12 cellular contexts compared by ENCODE assay signal in the genomic region with DNA sequence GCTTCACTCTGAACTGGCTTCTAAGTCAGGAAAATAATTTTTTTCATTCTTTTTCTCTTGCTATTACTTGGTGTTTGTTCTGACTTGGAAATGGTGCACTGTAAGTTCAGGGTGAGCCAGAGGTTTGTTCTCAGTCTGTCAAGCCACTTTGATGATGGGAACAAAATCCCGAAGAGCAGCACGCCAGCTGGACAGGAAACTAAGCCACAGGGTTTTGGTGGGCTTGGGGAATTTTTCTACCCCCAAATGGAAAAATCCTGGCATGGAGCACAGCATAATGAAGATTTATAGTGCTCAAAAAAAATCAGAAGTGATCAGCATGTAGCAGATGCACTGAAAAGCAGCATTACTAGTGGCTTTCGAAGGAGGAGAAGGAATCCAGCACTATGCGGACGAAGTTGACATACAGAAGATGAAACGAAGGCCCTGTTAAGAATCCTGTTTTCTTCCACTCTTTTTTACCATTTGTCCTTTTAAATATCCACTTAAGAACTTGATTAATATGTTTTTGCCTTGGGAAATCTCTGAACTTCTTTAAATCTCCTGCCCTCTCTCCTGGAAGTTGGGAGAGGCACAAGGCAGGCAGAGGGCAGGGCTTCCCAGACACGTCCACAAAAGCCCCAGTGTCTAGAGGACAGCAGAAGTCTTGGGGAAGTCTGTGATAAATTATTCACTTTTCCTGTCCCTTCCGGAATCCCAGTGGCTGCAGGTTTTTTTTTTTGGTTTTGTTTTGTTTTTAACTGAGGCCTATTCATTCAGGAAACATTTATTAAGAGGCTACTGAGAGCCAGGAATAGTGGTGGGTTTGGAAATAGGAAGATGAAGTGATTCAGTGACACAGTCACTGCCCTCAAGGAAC.
DNase-seq lines count a peak whose midpoint lies in the region; ATAC-seq, FAIRE-seq and TF ChIP-seq lines count a peak whose summit lies in the region.
"Had no signal": no experiment of that assay in that cellular context is flagged by ENCODE, and none has a peak within 500 bp of the region (broad histone marks: within the 10 kb centered on the region; RNA-seq: fewer than 3 reads in every experiment).

No MANE protein-coding gene starts in this region.

- TF ChIP-seq POLR2A in upper lobe of left lung (IDR thresholded peaks at IDR 0.05), result no peak

- no peaks in the 10 kb centered on the region for H3K79me2 ChIP-seq in astrocyte (ENCODE audit: insufficient read depth, low read length)
- H3K79me2 ChIP-seq in trophoblast cell (ENCODE audit: control insufficient read depth, insufficient read depth, low read length, poor library complexity), result no peaks in the 10 kb centered on the region
- H3K79me2 ChIP-seq in neural progenitor cell (ENCODE audit: low read depth), result no peaks in the 10 kb centered on the region

- H3K27ac Mint-ChIP-seq in astrocyte (ENCODE audit: unreplicated experiment), result peak overlapping the region; percentile 15
- H3K27ac Mint-ChIP-seq in neural progenitor cell, result no peak overlapping the region

- H4K20me1 ChIP-seq in astrocyte (ENCODE audit: insufficient read depth, low read length) (no peaks in the 10 kb centered on the region), neural progenitor cell (ENCODE audit: low read depth) (no peaks in the 10 kb centered on the region)

- TF ChIP-seq CTCF in astrocyte (IDR thresholded peaks at IDR 0.05; ENCODE audit: insufficient read depth, low read depth, low read length), result no peak
- no peak for TF ChIP-seq CTCF in right atrium auricular region (IDR thresholded peaks at IDR 0.05)
- no peak for TF ChIP-seq CTCF in upper lobe of left lung (IDR thresholded peaks at IDR 0.05)
- TF ChIP-seq CTCF in neural progenitor cell (IDR thresholded peaks at IDR 0.05), result no peak

- no peak overlapping the region for H3K27ac ChIP-seq in astrocyte (ENCODE audit: low read depth, low read length)
- peak overlapping the region; percentile 70 to 74 for H3K27ac ChIP-seq in right atrium auricular region
- H3K27ac ChIP-seq in trophoblast cell (ENCODE audit: low read depth, low read length), result no peak overlapping the region
- H3K27ac ChIP-seq in upper lobe of left lung, result peak overlapping the region; percentile 58 to 68 (median 64)
- no peak overlapping the region for H3K27ac ChIP-seq in neural progenitor cell

- H3K36me3 ChIP-seq in astrocyte (ENCODE audit: insufficient read depth, low read length) (no peaks in the 10 kb centered on the region), right atrium auricular region (no peaks in the 10 kb centered on the region), trophoblast cell (ENCODE audit: control insufficient read depth in 1 of 2, insufficient read depth in 2 of 2, low read length in 2 of 2) (no peaks in the 10 kb centered on the region), upper lobe of left lung (no peaks in the 10 kb centered on the region), neural progenitor cell (no peaks in the 10 kb centered on the region)

- H3K4me3 Mint-ChIP-seq in astrocyte (ENCODE audit: unreplicated experiment) (no peak overlapping the region), neural progenitor cell (no peak overlapping the region)
- H3K4me3 Mint-ChIP-seq: CD4-positive, CD25-positive, alpha-beta regulatory T cell had no signal

- H3F3A ChIP-seq in neural progenitor cell (ENCODE audit: low read depth), result no peaks in the 10 kb centered on the region

- peak in 1 of 2 donors; percentile 62 for ATAC-seq in upper lobe of left lung (ENCODE audit: low FRiP score in 2 of 2)
- no peak for ATAC-seq in GM19035 (IDR thresholded peaks at IDR 0.05; ENCODE audit: unreplicated experiment)
- no peak for ATAC-seq in HG03095 (IDR thresholded peaks at IDR 0.05; ENCODE audit: unreplicated experiment)

- H3K23ac ChIP-seq in trophoblast cell (ENCODE audit: low read length), result no peak overlapping the region

- peak overlapping the region; percentile 82 for H4K91ac ChIP-seq in trophoblast cell (ENCODE audit: low read depth, low read length)

- no peak for DNase-seq in astrocyte (ENCODE audit: low read depth)
- no peak for DNase-seq in right atrium auricular region (ENCODE audit: low spot score)
- DNase-seq in trophoblast cell, result no peak
- DNase-seq in upper lobe of left lung, result no peak
- no peak for DNase-seq in neural progenitor cell (ENCODE audit: low spot score)
- DNase-seq: anterior cingulate cortex; CD4-positive, CD25-positive, alpha-beta regulatory T cell; NCI-H1436; NCI-H524 treated with DMSO at 0.1 percent for 48 hours; SHP77 had no signal

- no peaks in the 10 kb centered on the region for H3K9me3 ChIP-seq in astrocyte (ENCODE audit: insufficient read depth, low read depth, low read length)
- no peaks in the 10 kb centered on the region for H3K9me3 ChIP-seq in right atrium auricular region
- H3K9me3 ChIP-seq in trophoblast cell (ENCODE audit: insufficient read depth, low read depth, low read length), result no peaks in the 10 kb centered on the region
- no peaks in the 10 kb centered on the region for H3K9me3 ChIP-seq in upper lobe of left lung
- H3K9me3 ChIP-seq in neural progenitor cell (ENCODE audit: low read depth), result no peaks in the 10 kb centered on the region

- H4K12ac ChIP-seq in trophoblast cell (ENCODE audit: low read depth, low read length), result no peak overlapping the region

- H3K4me3 ChIP-seq in astrocyte (ENCODE audit: insufficient read depth, low read depth, low read length) (no peak overlapping the region), right atrium auricular region (no peak overlapping the region), trophoblast cell (ENCODE audit: low read depth, low read length) (no peak overlapping the region), upper lobe of left lung (no peak overlapping the region), neural progenitor cell (no peak overlapping the region)

- TF ChIP-seq EP300 in upper lobe of left lung (IDR thresholded peaks at IDR 0.05), result no peak

- H3K4me2 ChIP-seq in astrocyte (ENCODE audit: low read length), result no peak overlapping the region
- no peak overlapping the region for H3K4me2 ChIP-seq in trophoblast cell (ENCODE audit: low read length)
- no peak overlapping the region for H3K4me2 ChIP-seq in neural progenitor cell

- H4K8ac ChIP-seq in trophoblast cell (ENCODE audit: low read depth, low read length), result peak overlapping the region; percentile 4

- peak overlapping the region; percentile 35 for H3K14ac ChIP-seq in trophoblast cell (ENCODE audit: low read length)

- no CpG with 5 or more reads among the region's 8 CpGs for WGBS in trophoblast cell (ENCODE audit: extremely low coverage, insufficient coverage, insufficient read length)
- 68 to 73% methylated on average over 8 of the region's 8 CpGs for WGBS in upper lobe of left lung, 2 donors

- H3K36me3 Mint-ChIP-seq in astrocyte (ENCODE audit: low read depth, unreplicated experiment), result peaks cover 8% of the 10 kb centered on the region
- peaks cover 5% of the 10 kb centered on the region for H3K36me3 Mint-ChIP-seq in neural progenitor cell

- peaks cover 10% of the 10 kb centered on the region for H3K79me1 ChIP-seq in trophoblast cell (ENCODE audit: low read length)

- H3K4me1 Mint-ChIP-seq in astrocyte (ENCODE audit: low read depth, unreplicated experiment) (peaks cover 5% of the 10 kb centered on the region), neural progenitor cell (no peaks in the 10 kb centered on the region)

- no peak overlapping the region for H2BK12ac ChIP-seq in trophoblast cell (ENCODE audit: low read length)

- H3K9ac ChIP-seq in astrocyte (ENCODE audit: low read length) (no peak overlapping the region), trophoblast cell (ENCODE audit: low read length) (no peak overlapping the region), neural progenitor cell (no peak overlapping the region)

- H2BK120ac ChIP-seq in trophoblast cell (ENCODE audit: insufficient read depth, low read length, poor library complexity), result peak overlapping the region; percentile 76

- peak overlapping the region; percentile 81 for H3K4ac ChIP-seq in trophoblast cell (ENCODE audit: low read depth, low read length)

- H2AFZ ChIP-seq in astrocyte (ENCODE audit: low read depth, low read length), result no peak overlapping the region
- no peak overlapping the region for H2AFZ ChIP-seq in trophoblast cell (ENCODE audit: insufficient read depth, low read length, poor library complexity)
- H2AFZ ChIP-seq in neural progenitor cell (replicated peaks), result no peak overlapping the region

- peak overlapping the region; percentile 72 for H3K18ac ChIP-seq in trophoblast cell (ENCODE audit: low read length)

- no peak for FAIRE-seq in astrocyte (lab: Jason Lieb, UNC)

- H3K9me3 Mint-ChIP-seq in astrocyte (ENCODE audit: unreplicated experiment) (peaks cover 2% of the 10 kb centered on the region), neural progenitor cell (no peaks in the 10 kb centered on the region)
- H3K9me3 Mint-ChIP-seq: CD4-positive, CD25-positive, alpha-beta regulatory T cell had no signal

- no peaks in the 10 kb centered on the region for H3K4me1 ChIP-seq in astrocyte (ENCODE audit: insufficient read depth, low read length)
- peaks cover 0 to 44% of the 10 kb centered on the region in 2 donors for H3K4me1 ChIP-seq in right atrium auricular region
- H3K4me1 ChIP-seq in trophoblast cell (ENCODE audit: control insufficient read depth in 1 of 2, insufficient read depth in 2 of 2, low read length in 2 of 2), result peaks cover 4 to 15% of the 10 kb centered on the region in 2 experiments
- peaks cover 0 to 14% (median under 1%) of the 10 kb centered on the region in 4 donors for H3K4me1 ChIP-seq in upper lobe of left lung
- H3K4me1 ChIP-seq in neural progenitor cell, result no peaks in the 10 kb centered on the region

- no peak overlapping the region for H2AK5ac ChIP-seq in trophoblast cell (ENCODE audit: low read length)

- H3K27me3 ChIP-seq in astrocyte (ENCODE audit: insufficient read depth, low read length) (no peaks in the 10 kb centered on the region), right atrium auricular region (no peaks in the 10 kb centered on the region), trophoblast cell (ENCODE audit: insufficient read depth, low read length) (no peaks in the 10 kb centered on the region), upper lobe of left lung (no peaks in the 10 kb centered on the region), neural progenitor cell (no peaks in the 10 kb centered on the region)

- no peaks in the 10 kb centered on the region for H3K27me3 Mint-ChIP-seq in astrocyte (ENCODE audit: low read depth, unreplicated experiment)
- no peaks in the 10 kb centered on the region for H3K27me3 Mint-ChIP-seq in neural progenitor cell (ENCODE audit: insufficient read depth, low read depth)
- H3K27me3 Mint-ChIP-seq: CD4-positive, CD25-positive, alpha-beta regulatory T cell had no signal

- peak overlapping the region; percentile 76 for H2BK5ac ChIP-seq in trophoblast cell (ENCODE audit: low read depth, low read length, poor library complexity)

Comparison
In these comparisons a context has a peak if more than half of its experiments do, and no peak if none do; other contexts are left out.
1. H3K27ac ChIP-seq: peak in right atrium auricular region (2 of 2) and upper lobe of left lung (4 of 4); none in astrocyte (single experiment), trophoblast cell (single experiment) and neural progenitor cell (single experiment).